27 cellular contexts compared by ENCODE assay signal in the genomic region with DNA sequence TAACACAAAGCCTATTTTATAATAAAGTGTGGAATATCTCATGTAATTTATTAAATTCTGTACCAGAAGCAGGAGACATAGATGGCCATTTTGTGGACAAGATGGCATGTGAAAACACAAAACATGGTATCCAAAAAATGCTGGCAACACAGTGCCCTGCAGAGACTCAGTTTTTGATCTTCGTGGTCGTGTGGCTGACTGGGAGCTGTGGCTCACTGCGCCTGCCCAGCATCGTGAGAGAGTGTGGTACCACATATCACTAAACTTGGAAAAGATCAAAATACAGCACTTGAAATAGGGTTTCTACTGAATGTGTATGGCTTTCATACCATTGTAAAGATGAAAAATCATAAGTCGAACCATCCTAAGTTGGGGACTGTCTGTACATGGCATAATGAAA. TPM values are rescaled to one million over a fixed set of nuclear protein-coding genes. Genes with fewer than 3 reads are reported as not detected.
DNase-seq lines count a peak whose midpoint lies in the region; ATAC-seq, FAIRE-seq and TF ChIP-seq lines count a peak whose summit lies in the region.
"Had no signal": no experiment of that assay in that cellular context is flagged by ENCODE, and none has a peak within 500 bp of the region (broad histone marks: within the 10 kb centered on the region; RNA-seq: fewer than 3 reads in every experiment).

No MANE protein-coding gene starts in this region.

- H3K27ac ChIP-seq in RWPE2 (ENCODE audit: poor library complexity, severe bottlenecking) (peak overlapping the region; percentile 91), psoas muscle (no peak overlapping the region)
- H3K27ac ChIP-seq: C4-2B, colonic mucosa, pancreas, vagina had no signal

- TF ChIP-seq POLR2A in GM12892 (IDR thresholded peaks at IDR 0.05; ENCODE audit: low read depth, low read length), result no peak

- no peak overlapping the region for H3K27ac Mint-ChIP-seq in activated naive CD4-positive, alpha-beta T cell treated with anti-CD3 and anti-CD28 coated beads, Interleukin-2, amount 50 U/mL, for 24 hours
- no peak overlapping the region for H3K27ac Mint-ChIP-seq in progenitor cell of endocrine pancreas
- H3K27ac Mint-ChIP-seq: activated CD8-positive, alpha-beta memory T cell treated with anti-CD3 and anti-CD28 coated beads, Interleukin-2, amount 10 ng/mL, durations not matched to agents 7 days and 5 days had no signal

- no peaks in the 10 kb centered on the region for H3K9me3 ChIP-seq in RWPE2 (ENCODE audit: severe bottlenecking)
- no peaks in the 10 kb centered on the region for H3K9me3 ChIP-seq in psoas muscle
- H3K9me3 ChIP-seq: colonic mucosa, pancreas, spleen, vagina had no signal

- intact Hi-C loops in psoas muscle (cut with DNase I), result no loop called here

- peak overlapping the region; percentile 36; the same call in 1 of the 2 replicates for H3K4me3 ChIP-seq in GM06990 (replicated peaks; ENCODE audit: low read depth, low read length)
- no peak overlapping the region for H3K4me3 ChIP-seq in RWPE2 (ENCODE audit: severe bottlenecking)
- H3K4me3 ChIP-seq in psoas muscle, result no peak overlapping the region
- H3K4me3 ChIP-seq: colonic mucosa, GM23248, pancreas, vagina had no signal

- no peak for TF ChIP-seq CTCF in GM06990 (IDR thresholded peaks at IDR 0.05; ENCODE audit: insufficient read depth, low read length, poor library complexity, severe bottlenecking)
- TF ChIP-seq CTCF in RWPE2 (IDR thresholded peaks at IDR 0.05; ENCODE audit: poor library complexity, severe bottlenecking), result no peak
- no peak for TF ChIP-seq CTCF in psoas muscle (IDR thresholded peaks at IDR 0.05)
- no peak for TF ChIP-seq CTCF in progenitor cell of endocrine pancreas (IDR thresholded peaks at IDR 0.05; ENCODE audit: unreplicated experiment)

- peaks cover 39% of the 10 kb centered on the region for H3K4me1 Mint-ChIP-seq in activated naive CD4-positive, alpha-beta T cell treated with anti-CD3 and anti-CD28 coated beads, Interleukin-2, amount 50 U/mL, for 24 hours
- H3K4me1 Mint-ChIP-seq in progenitor cell of endocrine pancreas (ENCODE audit: low read depth), result no peaks in the 10 kb centered on the region

- H3K36me3 ChIP-seq in GM06990 (ENCODE audit: control insufficient read depth, insufficient read depth, low read length), result no peaks in the 10 kb centered on the region
- no peaks in the 10 kb centered on the region for H3K36me3 ChIP-seq in RWPE2 (ENCODE audit: low read depth)
- H3K36me3 ChIP-seq in psoas muscle (ENCODE audit: insufficient read depth in 1 of 2, low read depth in 1 of 2), result no peaks in the 10 kb centered on the region
- H3K36me3 ChIP-seq: colonic mucosa, pancreas, spleen, vagina had no signal

- FAIRE-seq in GM12892 (lab: Jason Lieb, UNC), result no peak
- FAIRE-seq: pancreas had no signal

- H3K36me3 Mint-ChIP-seq in activated naive CD4-positive, alpha-beta T cell treated with anti-CD3 and anti-CD28 coated beads, Interleukin-2, amount 50 U/mL, for 24 hours, result no peaks in the 10 kb centered on the region
- peaks cover 1% of the 10 kb centered on the region for H3K36me3 Mint-ChIP-seq in progenitor cell of endocrine pancreas (ENCODE audit: insufficient read depth)
- H3K36me3 Mint-ChIP-seq: activated CD8-positive, alpha-beta memory T cell treated with anti-CD3 and anti-CD28 coated beads, Interleukin-2, amount 10 ng/mL, durations not matched to agents 7 days and 5 days; T-cell had no signal

- DNase-seq in activated naive CD4-positive, alpha-beta T cell treated with anti-CD3 and anti-CD28 coated beads, Interleukin-2, amount 50 U/mL, for 16 hours, result no peak
- no peak for DNase-seq in GM06990 (ENCODE audit: extremely low read depth, insufficient read length)
- no peak for DNase-seq in RWPE2 (ENCODE audit: low spot score)
- DNase-seq in islet precursor cell, result peak; percentile 37
- no peak for DNase-seq in GM12892 (ENCODE audit: insufficient read length)
- no peak for DNase-seq in psoas muscle
- no peak for DNase-seq in progenitor cell of endocrine pancreas (ENCODE audit: low spot score, unreplicated experiment)
- DNase-seq: activated CD4-positive, CD25-positive, alpha-beta regulatory T cell treated with anti-CD3 and anti-CD28 coated beads, Interleukin-2, amount 50 U/mL, for 72 hours; activated gamma-delta T cell; colonic mucosa; DMS 273 treated with DMSO at 0.1 percent for 48 hours; GM23248; HFFc6; NCI-H1105 treated with DMSO at 0.1 percent for 48 hours; NCI-H2029 treated with DMSO at 0.1 percent for 48 hours; NCI-H226; pancreas; right cardiac atrium; spleen had no signal

- 80 to 86% (median 86%) methylated on average over 5 of the region's 5 CpGs for WGBS in psoas muscle, 3 donors

- peak overlapping the region; percentile 42 for H3K4me3 Mint-ChIP-seq in activated naive CD4-positive, alpha-beta T cell treated with anti-CD3 and anti-CD28 coated beads, Interleukin-2, amount 50 U/mL, for 24 hours
- no peak overlapping the region for H3K4me3 Mint-ChIP-seq in progenitor cell of endocrine pancreas (ENCODE audit: low read depth)

- no peaks in the 10 kb centered on the region for H3K27me3 Mint-ChIP-seq in activated naive CD4-positive, alpha-beta T cell treated with anti-CD3 and anti-CD28 coated beads, Interleukin-2, amount 50 U/mL, for 24 hours
- peaks cover 8% of the 10 kb centered on the region for H3K27me3 Mint-ChIP-seq in progenitor cell of endocrine pancreas

- ATAC-seq in RWPE2 (ENCODE audit: low read depth) (no peak), psoas muscle (no peak)
- ATAC-seq: pancreas, right cardiac atrium had no signal

- H3K9me3 Mint-ChIP-seq in activated naive CD4-positive, alpha-beta T cell treated with anti-CD3 and anti-CD28 coated beads, Interleukin-2, amount 50 U/mL, for 24 hours, result no peaks in the 10 kb centered on the region
- H3K9me3 Mint-ChIP-seq in progenitor cell of endocrine pancreas (ENCODE audit: low read depth), result peaks cover 7% of the 10 kb centered on the region
- H3K9me3 Mint-ChIP-seq: HFFc6, T-cell had no signal

- H3K4me1 ChIP-seq in RWPE2 (ENCODE audit: insufficient read depth, poor library complexity, severe bottlenecking) (peaks cover 18% of the 10 kb centered on the region), psoas muscle (no peaks in the 10 kb centered on the region)
- H3K4me1 ChIP-seq: colonic mucosa, vagina had no signal

- no peaks in the 10 kb centered on the region for H3K27me3 ChIP-seq in GM06990 (replicated peaks; ENCODE audit: control insufficient read depth, insufficient read depth, low read length)
- H3K27me3 ChIP-seq in RWPE2 (ENCODE audit: insufficient read depth, poor library complexity, severe bottlenecking), result no peaks in the 10 kb centered on the region
- H3K27me3 ChIP-seq in psoas muscle (ENCODE audit: insufficient read depth in 3 of 3, low read length in 2 of 3), result no peaks in the 10 kb centered on the region
- H3K27me3 ChIP-seq: colonic mucosa, pancreas, vagina had no signal

RNA-seq across cellular contexts. Expression of gene MANSC4, which starts 43.0 kb away (rescaled TPM):
- polyA plus RNA-seq in GM12892 (2012; ENCODE audit: missing spikeins), result not detected
- not detected for total RNA-seq in psoas muscle
- under 1 TPM in 1 of 3 donors, not detected in 2; 0.08 TPM for polyA plus RNA-seq in psoas muscle
- 0.40 and 1.1 TPM in 2 replicates for total RNA-seq in progenitor cell of endocrine pancreas
- total RNA-seq: activated CD8-positive, alpha-beta memory T cell treated with anti-CD3 and anti-CD28 coated beads, Interleukin-2, amount 10 ng/mL, durations not matched to agents 7 days and 5 days; colonic mucosa; GM23248; HFFc6; lower leg skin; M059J; mononuclear cell; right cardiac atrium; spleen; T-cell; vagina had no signal
- polyA plus RNA-seq: GM23248, right cardiac atrium had no signal

RNA-seq across cellular contexts. Expression of gene KLHL42, which starts 43.0 kb away (rescaled TPM):
- polyA plus RNA-seq in GM12892 (2012; ENCODE audit: missing spikeins), result 8.4 TPM
- total RNA-seq in psoas muscle (1 to 10 TPM; 2.2 to 4.6 (median 3.3) TPM), progenitor cell of endocrine pancreas (46.9 and 48.8 TPM in 2 replicates)
- polyA plus RNA-seq in psoas muscle, result 1 to 10 TPM in 2 of 3 donors, under 1 TPM in 1; 0.94 to 3.3 (median 2.5) TPM
